1 cellular context compared by ENCODE assay signal in the genomic region with DNA sequence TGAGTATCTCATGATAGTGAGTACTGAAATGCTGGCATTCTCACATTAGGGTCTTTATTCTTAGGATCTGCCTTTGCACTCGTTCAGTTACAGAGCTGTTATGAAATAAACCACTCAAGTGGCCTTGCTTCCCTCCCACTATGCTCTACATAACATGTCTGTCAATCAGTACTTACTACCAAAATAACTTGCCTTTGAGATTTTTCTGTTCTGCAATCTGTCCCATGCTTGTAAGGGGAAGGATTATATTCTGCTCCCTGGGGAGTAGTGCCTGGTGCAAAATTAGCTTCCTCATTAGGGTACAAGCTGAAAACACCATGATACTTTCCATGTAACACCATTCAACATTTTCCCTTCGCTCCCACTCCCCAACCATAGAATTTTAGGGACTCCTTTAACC.
TF ChIP-seq lines count a peak whose summit lies in the region.

No MANE protein-coding gene starts in this region.

TF ChIP-seq in GM12878, 131 proteins besides CTCF, POLR2A, EP300 and RAD21 (continued from another document):
- TF ChIP-seq, protein P1, sequence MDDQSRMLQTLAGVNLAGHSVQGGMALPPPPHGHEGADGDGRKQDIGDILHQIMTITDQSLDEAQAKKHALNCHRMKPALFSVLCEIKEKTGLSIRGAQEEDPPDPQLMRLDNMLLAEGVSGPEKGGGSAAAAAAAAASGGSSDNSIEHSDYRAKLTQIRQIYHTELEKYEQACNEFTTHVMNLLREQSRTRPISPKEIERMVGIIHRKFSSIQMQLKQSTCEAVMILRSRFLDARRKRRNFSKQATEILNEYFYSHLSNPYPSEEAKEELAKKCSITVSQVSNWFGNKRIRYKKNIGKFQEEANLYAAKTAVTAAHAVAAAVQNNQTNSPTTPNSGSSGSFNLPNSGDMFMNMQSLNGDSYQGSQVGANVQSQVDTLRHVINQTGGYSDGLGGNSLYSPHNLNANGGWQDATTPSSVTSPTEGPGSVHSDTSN (IDR thresholded peaks at IDR 0.05; ENCODE audit: insufficient replicate concordance, low read depth, low read length) = peak; percentile 86
- TF ChIP-seq MLLT1 (IDR thresholded peaks at IDR 0.05) (no peak), RBBP5 (conservative IDR thresholded peaks at IDR 0.05) (no peak), STAT1 (conservative IDR thresholded peaks at IDR 0.05) (no peak), CHD1 (IDR thresholded peaks at IDR 0.05; ENCODE audit: low read depth, low read length) (no peak), NR2C2 (IDR thresholded peaks at IDR 0.05; ENCODE audit: borderline replicate concordance, control insufficient read depth, insufficient read length, low read depth) (no peak), TCF12 (IDR thresholded peaks at IDR 0.05; ENCODE audit: low read depth, low read length) (0 out of 2 replicates have a peak, but pooled peaks have one; percentile 40), USF1 (IDR thresholded peaks at IDR 0.05; ENCODE audit: borderline replicate concordance, extremely low read length, insufficient read depth, low read depth, low read length) (no peak), KDM1A (IDR thresholded peaks at IDR 0.05; ENCODE audit: borderline replicate concordance) (no peak), SMARCA5 (IDR thresholded peaks at IDR 0.05) (no peak; the same call in none of the 2 replicates), MTA3 (IDR thresholded peaks at IDR 0.05; ENCODE audit: borderline replicate concordance, low read length) (no peak), SIX5 (IDR thresholded peaks at IDR 0.05; ENCODE audit: low read depth, low read length, severe bottlenecking) (no peak), ZZZ3 (IDR thresholded peaks at IDR 0.05; ENCODE audit: control insufficient read depth, insufficient read length, low read depth) (no peak), HDAC2 (IDR thresholded peaks at IDR 0.05) (no peak), E2F8 (IDR thresholded peaks at IDR 0.05; ENCODE audit: low read depth, partially characterized antibody) (no peak), SRF (IDR thresholded peaks at IDR 0.05; ENCODE audit: low read depth in 2 of 2, low read length in 2 of 2) (no peak), POLR2AphosphoS5 (IDR thresholded peaks at IDR 0.05; ENCODE audit: low read length) (no peak)
- TF ChIP-seq, protein P2, sequence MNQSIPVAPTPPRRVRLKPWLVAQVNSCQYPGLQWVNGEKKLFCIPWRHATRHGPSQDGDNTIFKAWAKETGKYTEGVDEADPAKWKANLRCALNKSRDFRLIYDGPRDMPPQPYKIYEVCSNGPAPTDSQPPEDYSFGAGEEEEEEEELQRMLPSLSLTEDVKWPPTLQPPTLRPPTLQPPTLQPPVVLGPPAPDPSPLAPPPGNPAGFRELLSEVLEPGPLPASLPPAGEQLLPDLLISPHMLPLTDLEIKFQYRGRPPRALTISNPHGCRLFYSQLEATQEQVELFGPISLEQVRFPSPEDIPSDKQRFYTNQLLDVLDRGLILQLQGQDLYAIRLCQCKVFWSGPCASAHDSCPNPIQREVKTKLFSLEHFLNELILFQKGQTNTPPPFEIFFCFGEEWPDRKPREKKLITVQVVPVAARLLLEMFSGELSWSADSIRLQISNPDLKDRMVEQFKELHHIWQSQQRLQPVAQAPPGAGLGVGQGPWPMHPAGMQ (IDR thresholded peaks at IDR 0.05; ENCODE audit: borderline replicate concordance) = no peak
